Comparison of ENCODE assay signal across 2 cellular contexts in the genomic region with DNA sequence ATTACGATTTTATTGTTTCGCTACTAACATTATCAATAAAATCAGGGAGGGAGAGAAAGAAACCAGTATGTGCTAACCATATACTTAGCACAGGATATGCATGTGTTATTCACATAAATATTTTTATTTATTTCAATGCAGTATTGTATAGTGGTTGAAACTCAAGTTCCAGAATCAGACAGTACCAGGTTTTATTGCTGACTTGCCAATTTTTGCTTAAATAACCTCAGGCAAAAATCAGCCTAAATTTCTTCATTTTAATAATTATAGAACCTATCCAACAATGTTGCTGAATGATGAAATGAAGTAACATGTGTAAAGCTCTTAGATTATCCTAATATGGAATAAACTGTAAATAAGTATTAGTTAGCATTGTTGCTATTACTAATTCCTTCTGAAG.
TF ChIP-seq lines count a peak whose summit lies in the region.

No MANE protein-coding gene starts in this region.

TF ChIP-seq in IMR-90, 13 proteins besides CTCF, POLR2A, EP300 and RAD21:
- TF ChIP-seq, protein P1, sequence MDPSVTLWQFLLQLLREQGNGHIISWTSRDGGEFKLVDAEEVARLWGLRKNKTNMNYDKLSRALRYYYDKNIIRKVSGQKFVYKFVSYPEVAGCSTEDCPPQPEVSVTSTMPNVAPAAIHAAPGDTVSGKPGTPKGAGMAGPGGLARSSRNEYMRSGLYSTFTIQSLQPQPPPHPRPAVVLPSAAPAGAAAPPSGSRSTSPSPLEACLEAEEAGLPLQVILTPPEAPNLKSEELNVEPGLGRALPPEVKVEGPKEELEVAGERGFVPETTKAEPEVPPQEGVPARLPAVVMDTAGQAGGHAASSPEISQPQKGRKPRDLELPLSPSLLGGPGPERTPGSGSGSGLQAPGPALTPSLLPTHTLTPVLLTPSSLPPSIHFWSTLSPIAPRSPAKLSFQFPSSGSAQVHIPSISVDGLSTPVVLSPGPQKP (IDR thresholded peaks at IDR 0.05; ENCODE audit: borderline replicate concordance, low read depth, low read length): no peak
- TF ChIP-seq SMC3 (IDR thresholded peaks at IDR 0.05; ENCODE audit: low read depth, low read length): no peak
- TF ChIP-seq RCOR1 (IDR thresholded peaks at IDR 0.05; ENCODE audit: insufficient replicate concordance, low read length): no peak
- TF ChIP-seq MAFK (IDR thresholded peaks at IDR 0.05; ENCODE audit: low read depth, low read length): peak; percentile 91
- no peak for TF ChIP-seq MAZ (IDR thresholded peaks at IDR 0.05; ENCODE audit: borderline replicate concordance, low read depth, low read length)
- no peak for TF ChIP-seq CHD1 (IDR thresholded peaks at IDR 0.05; ENCODE audit: low read depth, low read length)
- TF ChIP-seq, protein P2, sequence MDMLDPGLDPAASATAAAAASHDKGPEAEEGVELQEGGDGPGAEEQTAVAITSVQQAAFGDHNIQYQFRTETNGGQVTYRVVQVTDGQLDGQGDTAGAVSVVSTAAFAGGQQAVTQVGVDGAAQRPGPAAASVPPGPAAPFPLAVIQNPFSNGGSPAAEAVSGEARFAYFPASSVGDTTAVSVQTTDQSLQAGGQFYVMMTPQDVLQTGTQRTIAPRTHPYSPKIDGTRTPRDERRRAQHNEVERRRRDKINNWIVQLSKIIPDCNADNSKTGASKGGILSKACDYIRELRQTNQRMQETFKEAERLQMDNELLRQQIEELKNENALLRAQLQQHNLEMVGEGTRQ (IDR thresholded peaks at IDR 0.05; ENCODE audit: low read depth, low read length): no peak
- TF ChIP-seq RFX5 (IDR thresholded peaks at IDR 0.05; ENCODE audit: low read depth, low read length): no peak
- TF ChIP-seq NFE2L2 (IDR thresholded peaks at IDR 0.05; ENCODE audit: low read depth, low read length): no peak

TF ChIP-seq in K562, 482 proteins besides CTCF, POLR2A, EP300 and RAD21 (continued from another document):
- TF ChIP-seq, protein P3, sequence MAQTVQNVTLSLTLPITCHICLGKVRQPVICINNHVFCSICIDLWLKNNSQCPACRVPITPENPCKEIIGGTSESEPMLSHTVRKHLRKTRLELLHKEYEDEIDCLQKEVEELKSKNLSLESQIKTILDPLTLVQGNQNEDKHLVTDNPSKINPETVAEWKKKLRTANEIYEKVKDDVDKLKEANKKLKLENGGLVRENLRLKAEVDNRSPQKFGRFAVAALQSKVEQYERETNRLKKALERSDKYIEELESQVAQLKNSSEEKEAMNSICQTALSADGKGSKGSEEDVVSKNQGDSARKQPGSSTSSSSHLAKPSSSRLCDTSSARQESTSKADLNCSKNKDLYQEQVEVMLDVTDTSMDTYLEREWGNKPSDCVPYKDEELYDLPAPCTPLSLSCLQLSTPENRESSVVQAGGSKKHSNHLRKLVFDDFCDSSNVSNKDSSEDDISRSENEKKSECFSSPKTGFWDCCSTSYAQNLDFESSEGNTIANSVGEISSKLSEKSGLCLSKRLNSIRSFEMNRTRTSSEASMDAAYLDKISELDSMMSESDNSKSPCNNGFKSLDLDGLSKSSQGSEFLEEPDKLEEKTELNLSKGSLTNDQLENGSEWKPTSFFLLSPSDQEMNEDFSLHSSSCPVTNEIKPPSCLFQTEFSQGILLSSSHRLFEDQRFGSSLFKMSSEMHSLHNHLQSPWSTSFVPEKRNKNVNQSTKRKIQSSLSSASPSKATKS (CRISPR knock-in tag; IDR thresholded peaks at IDR 0.05): no peak
- TF ChIP-seq, protein P4, sequence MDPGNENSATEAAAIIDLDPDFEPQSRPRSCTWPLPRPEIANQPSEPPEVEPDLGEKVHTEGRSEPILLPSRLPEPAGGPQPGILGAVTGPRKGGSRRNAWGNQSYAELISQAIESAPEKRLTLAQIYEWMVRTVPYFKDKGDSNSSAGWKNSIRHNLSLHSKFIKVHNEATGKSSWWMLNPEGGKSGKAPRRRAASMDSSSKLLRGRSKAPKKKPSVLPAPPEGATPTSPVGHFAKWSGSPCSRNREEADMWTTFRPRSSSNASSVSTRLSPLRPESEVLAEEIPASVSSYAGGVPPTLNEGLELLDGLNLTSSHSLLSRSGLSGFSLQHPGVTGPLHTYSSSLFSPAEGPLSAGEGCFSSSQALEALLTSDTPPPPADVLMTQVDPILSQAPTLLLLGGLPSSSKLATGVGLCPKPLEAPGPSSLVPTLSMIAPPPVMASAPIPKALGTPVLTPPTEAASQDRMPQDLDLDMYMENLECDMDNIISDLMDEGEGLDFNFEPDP (CRISPR knock-in tag; IDR thresholded peaks at IDR 0.05): no peak
- TF ChIP-seq KLF1 (tag; IDR thresholded peaks at IDR 0.05) (no peak), ZNF311 (CRISPR knock-in tag; IDR thresholded peaks at IDR 0.05) (no peak), RHOXF2B (CRISPR knock-in tag; conservative IDR thresholded peaks at IDR 0.05) (no peak), MAFG (tag; conservative IDR thresholded peaks at IDR 0.05) (peak; percentile 83), ZNF143 (CRISPR knock-in tag; IDR thresholded peaks at IDR 0.05) (no peak), MAFK (IDR thresholded peaks at IDR 0.05; ENCODE audit: low read length) (peak; percentile 83), SMARCB1 (IDR thresholded peaks at IDR 0.05; ENCODE audit: insufficient read length, low read depth) (no peak), ARID1B (IDR thresholded peaks at IDR 0.05) (no peak), MTA3 (IDR thresholded peaks at IDR 0.05; ENCODE audit: borderline replicate concordance) (no peak), SMAD1 (IDR thresholded peaks at IDR 0.05; ENCODE audit: low read depth, low read length, partially characterized antibody) (no peak), ZNF695 (CRISPR knock-in tag; IDR thresholded peaks at IDR 0.05) (no peak), GTF2A2 (tag; IDR thresholded peaks at IDR 0.05) (no peak), CBFB (CRISPR knock-in tag; IDR thresholded peaks at IDR 0.05) (no peak), CBX5 (IDR thresholded peaks at IDR 0.05; ENCODE audit: borderline replicate concordance, low read depth) (no peak), HDAC6 (IDR thresholded peaks at IDR 0.05; ENCODE audit: low read depth, low read length) (no peak), C11orf30 (IDR thresholded peaks at IDR 0.05; ENCODE audit: low read depth) (peak; percentile 88), BCL6 (CRISPR knock-in tag; IDR thresholded peaks at IDR 0.05) (no peak), HDAC1 (IDR thresholded peaks at IDR 0.05) (no peak), NCOR1 (IDR thresholded peaks at IDR 0.05) (no peak), SMARCA4 (IDR thresholded peaks at IDR 0.05) (no peak), MEF2A (IDR thresholded peaks at IDR 0.05; ENCODE audit: control insufficient read depth, low read depth, low read length) (no peak), ZNF436 (CRISPR knock-in tag; IDR thresholded peaks at IDR 0.05) (no peak), CXXC5 (CRISPR knock-in tag; IDR thresholded peaks at IDR 0.05) (no peak), MTF1 (CRISPR knock-in tag; IDR thresholded peaks at IDR 0.05; ENCODE audit: borderline replicate concordance) (no peak), ZNF316 (IDR thresholded peaks at IDR 0.05) (peak; percentile 94)
- TF ChIP-seq, protein P5, sequence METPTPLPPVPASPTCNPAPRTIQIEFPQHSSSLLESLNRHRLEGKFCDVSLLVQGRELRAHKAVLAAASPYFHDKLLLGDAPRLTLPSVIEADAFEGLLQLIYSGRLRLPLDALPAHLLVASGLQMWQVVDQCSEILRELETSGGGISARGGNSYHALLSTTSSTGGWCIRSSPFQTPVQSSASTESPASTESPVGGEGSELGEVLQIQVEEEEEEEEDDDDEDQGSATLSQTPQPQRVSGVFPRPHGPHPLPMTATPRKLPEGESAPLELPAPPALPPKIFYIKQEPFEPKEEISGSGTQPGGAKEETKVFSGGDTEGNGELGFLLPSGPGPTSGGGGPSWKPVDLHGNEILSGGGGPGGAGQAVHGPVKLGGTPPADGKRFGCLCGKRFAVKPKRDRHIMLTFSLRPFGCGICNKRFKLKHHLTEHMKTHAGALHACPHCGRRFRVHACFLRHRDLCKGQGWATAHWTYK (CRISPR knock-in tag; IDR thresholded peaks at IDR 0.05): no peak
- TF ChIP-seq, protein P6, sequence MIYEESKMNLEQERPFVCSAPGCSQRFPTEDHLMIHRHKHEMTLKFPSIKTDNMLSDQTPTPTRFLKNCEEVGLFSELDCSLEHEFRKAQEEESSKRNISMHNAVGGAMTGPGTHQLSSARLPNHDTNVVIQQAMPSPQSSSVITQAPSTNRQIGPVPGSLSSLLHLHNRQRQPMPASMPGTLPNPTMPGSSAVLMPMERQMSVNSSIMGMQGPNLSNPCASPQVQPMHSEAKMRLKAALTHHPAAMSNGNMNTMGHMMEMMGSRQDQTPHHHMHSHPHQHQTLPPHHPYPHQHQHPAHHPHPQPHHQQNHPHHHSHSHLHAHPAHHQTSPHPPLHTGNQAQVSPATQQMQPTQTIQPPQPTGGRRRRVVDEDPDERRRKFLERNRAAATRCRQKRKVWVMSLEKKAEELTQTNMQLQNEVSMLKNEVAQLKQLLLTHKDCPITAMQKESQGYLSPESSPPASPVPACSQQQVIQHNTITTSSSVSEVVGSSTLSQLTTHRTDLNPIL (CRISPR knock-in tag; IDR thresholded peaks at IDR 0.05): no peak
- TF ChIP-seq, protein P7, sequence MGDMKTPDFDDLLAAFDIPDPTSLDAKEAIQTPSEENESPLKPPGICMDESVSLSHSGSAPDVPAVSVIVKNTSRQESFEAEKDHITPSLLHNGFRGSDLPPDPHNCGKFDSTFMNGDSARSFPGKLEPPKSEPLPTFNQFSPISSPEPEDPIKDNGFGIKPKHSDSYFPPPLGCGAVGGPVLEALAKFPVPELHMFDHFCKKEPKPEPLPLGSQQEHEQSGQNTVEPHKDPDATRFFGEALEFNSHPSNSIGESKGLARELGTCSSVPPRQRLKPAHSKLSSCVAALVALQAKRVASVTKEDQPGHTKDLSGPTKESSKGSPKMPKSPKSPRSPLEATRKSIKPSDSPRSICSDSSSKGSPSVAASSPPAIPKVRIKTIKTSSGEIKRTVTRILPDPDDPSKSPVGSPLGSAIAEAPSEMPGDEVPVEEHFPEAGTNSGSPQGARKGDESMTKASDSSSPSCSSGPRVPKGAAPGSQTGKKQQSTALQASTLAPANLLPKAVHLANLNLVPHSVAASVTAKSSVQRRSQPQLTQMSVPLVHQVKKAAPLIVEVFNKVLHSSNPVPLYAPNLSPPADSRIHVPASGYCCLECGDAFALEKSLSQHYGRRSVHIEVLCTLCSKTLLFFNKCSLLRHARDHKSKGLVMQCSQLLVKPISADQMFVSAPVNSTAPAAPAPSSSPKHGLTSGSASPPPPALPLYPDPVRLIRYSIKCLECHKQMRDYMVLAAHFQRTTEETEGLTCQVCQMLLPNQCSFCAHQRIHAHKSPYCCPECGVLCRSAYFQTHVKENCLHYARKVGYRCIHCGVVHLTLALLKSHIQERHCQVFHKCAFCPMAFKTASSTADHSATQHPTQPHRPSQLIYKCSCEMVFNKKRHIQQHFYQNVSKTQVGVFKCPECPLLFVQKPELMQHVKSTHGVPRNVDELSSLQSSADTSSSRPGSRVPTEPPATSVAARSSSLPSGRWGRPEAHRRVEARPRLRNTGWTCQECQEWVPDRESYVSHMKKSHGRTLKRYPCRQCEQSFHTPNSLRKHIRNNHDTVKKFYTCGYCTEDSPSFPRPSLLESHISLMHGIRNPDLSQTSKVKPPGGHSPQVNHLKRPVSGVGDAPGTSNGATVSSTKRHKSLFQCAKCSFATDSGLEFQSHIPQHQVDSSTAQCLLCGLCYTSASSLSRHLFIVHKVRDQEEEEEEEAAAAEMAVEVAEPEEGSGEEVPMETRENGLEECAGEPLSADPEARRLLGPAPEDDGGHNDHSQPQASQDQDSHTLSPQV (IDR thresholded peaks at IDR 0.05): no peak
- TF ChIP-seq, protein P8, sequence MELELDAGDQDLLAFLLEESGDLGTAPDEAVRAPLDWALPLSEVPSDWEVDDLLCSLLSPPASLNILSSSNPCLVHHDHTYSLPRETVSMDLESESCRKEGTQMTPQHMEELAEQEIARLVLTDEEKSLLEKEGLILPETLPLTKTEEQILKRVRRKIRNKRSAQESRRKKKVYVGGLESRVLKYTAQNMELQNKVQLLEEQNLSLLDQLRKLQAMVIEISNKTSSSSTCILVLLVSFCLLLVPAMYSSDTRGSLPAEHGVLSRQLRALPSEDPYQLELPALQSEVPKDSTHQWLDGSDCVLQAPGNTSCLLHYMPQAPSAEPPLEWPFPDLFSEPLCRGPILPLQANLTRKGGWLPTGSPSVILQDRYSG (tag; conservative IDR thresholded peaks at IDR 0.05; ENCODE audit: low read depth): no peak
- TF ChIP-seq, protein P9, sequence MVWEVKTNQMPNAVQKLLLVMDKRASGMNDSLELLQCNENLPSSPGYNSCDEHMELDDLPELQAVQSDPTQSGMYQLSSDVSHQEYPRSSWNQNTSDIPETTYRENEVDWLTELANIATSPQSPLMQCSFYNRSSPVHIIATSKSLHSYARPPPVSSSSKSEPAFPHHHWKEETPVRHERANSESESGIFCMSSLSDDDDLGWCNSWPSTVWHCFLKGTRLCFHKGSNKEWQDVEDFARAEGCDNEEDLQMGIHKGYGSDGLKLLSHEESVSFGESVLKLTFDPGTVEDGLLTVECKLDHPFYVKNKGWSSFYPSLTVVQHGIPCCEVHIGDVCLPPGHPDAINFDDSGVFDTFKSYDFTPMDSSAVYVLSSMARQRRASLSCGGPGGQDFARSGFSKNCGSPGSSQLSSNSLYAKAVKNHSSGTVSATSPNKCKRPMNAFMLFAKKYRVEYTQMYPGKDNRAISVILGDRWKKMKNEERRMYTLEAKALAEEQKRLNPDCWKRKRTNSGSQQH (CRISPR knock-in tag; IDR thresholded peaks at IDR 0.05): no peak
- TF ChIP-seq, protein P10, sequence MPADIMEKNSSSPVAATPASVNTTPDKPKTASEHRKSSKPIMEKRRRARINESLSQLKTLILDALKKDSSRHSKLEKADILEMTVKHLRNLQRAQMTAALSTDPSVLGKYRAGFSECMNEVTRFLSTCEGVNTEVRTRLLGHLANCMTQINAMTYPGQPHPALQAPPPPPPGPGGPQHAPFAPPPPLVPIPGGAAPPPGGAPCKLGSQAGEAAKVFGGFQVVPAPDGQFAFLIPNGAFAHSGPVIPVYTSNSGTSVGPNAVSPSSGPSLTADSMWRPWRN (IDR thresholded peaks at IDR 0.05; ENCODE audit: low read depth): no peak
TF ChIP-seq in K562: peak in this region for 5.
